25 cellular contexts compared by ENCODE assay signal in the genomic region with DNA sequence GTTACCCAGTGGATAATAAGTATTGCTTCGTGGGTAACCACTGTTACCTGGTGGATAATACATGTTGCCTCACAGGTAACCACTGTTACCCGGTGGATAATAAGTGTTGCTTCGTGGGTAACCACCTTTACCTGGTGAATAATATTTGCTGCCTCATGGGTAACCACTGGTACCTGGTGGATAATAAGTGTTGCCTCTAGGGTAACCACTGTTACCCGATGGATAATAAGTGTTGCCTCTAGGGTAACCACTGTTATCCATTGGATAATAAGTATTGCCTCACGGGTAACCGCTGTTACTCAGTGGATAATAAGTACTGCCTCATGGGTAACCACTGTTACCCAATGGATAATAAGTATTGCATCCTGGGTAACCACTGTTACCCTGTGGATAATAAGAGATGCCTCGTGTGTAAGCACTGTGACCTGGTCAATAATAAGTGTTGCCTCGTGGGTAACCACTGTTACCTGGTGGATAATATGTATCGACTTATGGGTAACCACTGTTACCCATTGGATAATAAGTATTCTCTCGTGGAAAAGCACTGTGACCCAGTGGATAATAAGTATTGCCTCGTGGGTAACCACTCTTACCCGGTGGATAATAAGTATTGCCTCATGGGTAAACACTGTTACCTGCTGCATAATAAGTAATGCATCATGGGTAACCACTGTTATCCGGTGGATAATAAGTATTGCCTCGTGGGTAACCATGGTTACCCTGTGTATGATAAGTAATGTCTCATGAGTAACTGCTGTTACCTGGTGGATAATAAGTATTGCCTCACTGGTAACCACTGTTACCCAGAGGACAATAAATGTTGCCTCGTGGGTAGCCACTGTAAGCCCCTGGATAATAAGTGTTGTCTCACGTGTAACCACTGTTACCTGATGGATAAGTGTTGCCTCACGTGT. TPM values are rescaled to one million over a fixed set of nuclear protein-coding genes. Genes with fewer than 3 reads are reported as not detected.
"Had no signal": no experiment of that assay in that cellular context is flagged by ENCODE, and none has a peak within 500 bp of the region (broad histone marks: within the 10 kb centered on the region; RNA-seq: fewer than 3 reads in every experiment).

No MANE protein-coding gene starts in this region.

- H2AFZ ChIP-seq: hepatocyte had no signal

- H3K27ac ChIP-seq: hepatocyte, psoas muscle, sigmoid colon, skin epidermis, stomach, thoracic aorta, transverse colon had no signal

- H3K4me3 Mint-ChIP-seq: dendritic cell treated with granulocyte-macrophage colony-stimulating factor and Interleukin-4, amounts not matched to agents 40 ng/mL and 50 ng/mL, for 4 days; naive thymus-derived CD4-positive, alpha-beta T cell; nephron progenitor cell had no signal

- H3K27ac Mint-ChIP-seq: dendritic cell treated with granulocyte-macrophage colony-stimulating factor and Interleukin-4, amounts not matched to agents 40 ng/mL and 50 ng/mL, for 4 days; naive thymus-derived CD4-positive, alpha-beta T cell; nephron progenitor cell had no signal

- FAIRE-seq: endothelial cell of umbilical vein, kidney had no signal

- H3K36me3 ChIP-seq: sigmoid colon, stomach, thoracic aorta, transverse colon had no signal

- H3K27me3 ChIP-seq: hepatocyte, sigmoid colon, stomach, transverse colon had no signal

- ATAC-seq: left cardiac atrium; left ventricle myocardium superior; naive thymus-derived CD4-positive, alpha-beta T cell; psoas muscle had no signal

- H3K79me2 ChIP-seq: hepatocyte had no signal

- DNase-seq: erythroblast; foreskin melanocyte; head of caudate nucleus; kidney; left cardiac atrium; left ventricle myocardium superior; mesendoderm; naive thymus-derived CD4-positive, alpha-beta T cell; nephron progenitor cell; psoas muscle; retina; sigmoid colon; stimulated activated CD4-positive, alpha-beta T cell treated with anti-CD3 and anti-CD28 coated beads, Interleukin-2, amount 100 ng/mL, for 24 hours; stimulated activated naive CD4-positive, alpha-beta T cell; stomach; substantia nigra; transverse colon had no signal

- H3K9me3 ChIP-seq: psoas muscle, thoracic aorta, transverse colon had no signal

- H3K27me3 Mint-ChIP-seq: dendritic cell treated with granulocyte-macrophage colony-stimulating factor and Interleukin-4, amounts not matched to agents 40 ng/mL and 50 ng/mL, for 4 days; naive thymus-derived CD4-positive, alpha-beta T cell had no signal

- H3K9me3 Mint-ChIP-seq: dendritic cell treated with granulocyte-macrophage colony-stimulating factor and Interleukin-4, amounts not matched to agents 40 ng/mL and 50 ng/mL, for 4 days had no signal

- H3K4me3 ChIP-seq: hepatocyte, lung, psoas muscle, sigmoid colon, skin epidermis, stomach, thoracic aorta, transverse colon had no signal

- H3K4me1 ChIP-seq: psoas muscle, sigmoid colon, stomach, transverse colon had no signal

- H3K4me2 ChIP-seq: hepatocyte had no signal

- H3K4me1 Mint-ChIP-seq: naive thymus-derived CD4-positive, alpha-beta T cell; nephron progenitor cell had no signal

RNA-seq across cellular contexts. Expression of a gene that starts 20.1 kb away (rescaled TPM):
- total RNA-seq: endothelial cell of umbilical vein; left cardiac atrium; left ventricle myocardium superior; lung; naive thymus-derived CD4-positive, alpha-beta T cell; omental fat pad; psoas muscle; thoracic aorta; ureter had no signal
- polyA plus RNA-seq: endothelial cell of umbilical vein; lung; naive thymus-derived CD4-positive, alpha-beta T cell; psoas muscle; stomach had no signal

RNA-seq across cellular contexts. Expression of a gene that starts 56.0 kb away (rescaled TPM):
- total RNA-seq: endothelial cell of umbilical vein; left cardiac atrium; left ventricle myocardium superior; lung; naive thymus-derived CD4-positive, alpha-beta T cell; omental fat pad; thoracic aorta; ureter had no signal
- polyA plus RNA-seq: endothelial cell of umbilical vein; hepatocyte; lung; naive thymus-derived CD4-positive, alpha-beta T cell; stomach had no signal
